ENCODE assay signal across 8 cellular contexts in genomic region chr20:54486583-54486982, GRCh38. TPM values are rescaled to one million over a fixed set of nuclear protein-coding genes. Genes with fewer than 3 reads are reported as not detected.
"Had no signal": no experiment of that assay in that cellular context is flagged by ENCODE, and none has a peak within 500 bp of the region (broad histone marks: within the 10 kb centered on the region; RNA-seq: fewer than 3 reads in every experiment).

No MANE protein-coding gene starts in this region.

- H3K36me3 ChIP-seq: HAP-1 had no signal

- H3K9me3 ChIP-seq: HAP-1 had no signal

- DNase-seq: GM23248, GOT3, H7, KBM-7 had no signal

- H3K4me3 Mint-ChIP-seq: IgD-negative memory B cell had no signal

- H3K27ac Mint-ChIP-seq: IgD-negative memory B cell had no signal

- H3K4me2 ChIP-seq: KMS-11 had no signal

- H3K4me3 ChIP-seq: GM23248, HAP-1 had no signal

- H3K27ac ChIP-seq: GM23248, KMS-11 had no signal

- FAIRE-seq: HTR-8/SVneo had no signal

- H3K9ac ChIP-seq: GM23248, KMS-11 had no signal

- H3K4me1 ChIP-seq: HAP-1 had no signal

- H3K36me3 Mint-ChIP-seq: IgD-negative memory B cell had no signal

- H2AFZ ChIP-seq: GM23248 had no signal

RNA-seq across cellular contexts. Expression of gene DOK5, which starts 11.2 kb away (rescaled TPM):
- polyA plus RNA-seq: IgD-negative memory B cell had no signal
